20 cellular contexts compared by ENCODE assay signal in genomic region chr22:43006016-43006505, GRCh38. TPM values are rescaled to one million over a fixed set of nuclear protein-coding genes. Genes with fewer than 3 reads are reported as not detected.
DNase-seq lines count a peak whose midpoint lies in the region; ATAC-seq and TF ChIP-seq lines count a peak whose summit lies in the region.
"Had no signal": no experiment of that assay in that cellular context is flagged by ENCODE, and none has a peak within 500 bp of the region (broad histone marks: within the 10 kb centered on the region; RNA-seq: fewer than 3 reads in every experiment).

No MANE protein-coding gene starts in this region.

- H3K79me2 ChIP-seq in hepatocyte, result peaks cover 92% of the 10 kb centered on the region

- peaks cover 16 to 73% of the 10 kb centered on the region in 2 experiments for H3K79me1 ChIP-seq in IMR-90 (ENCODE audit: low read depth in 1 of 2, low read length in 2 of 2)

- 100% methylated on average over 1 of the region's 5 CpGs; no CpG with 5 or more reads in 1 of the 2 experiments for WGBS in IMR-90 (ENCODE audit: extremely low coverage in 2 of 2, insufficient read length in 1 of 2), 2 experiments
- 100% methylated on average over 5 of the region's 5 CpGs for WGBS in hepatocyte (ENCODE audit: low lambda C conversion rate, missing lambda C conversion rate)
- 97 to 100% methylated on average over 3 to 5 of the region's 5 CpGs for WGBS in transverse colon (ENCODE audit: low coverage in 1 of 2), 2 donors
- WGBS in ovary, 3 donors, result 96 to 98% (median 97%) methylated on average over 5 of the region's 5 CpGs

- H3K4me3 ChIP-seq in IMR-90 (ENCODE audit: insufficient read depth, low read depth, low read length) (no peak overlapping the region), hepatocyte (no peak overlapping the region), transverse colon (no peak overlapping the region), ovary (no peak overlapping the region)
- H3K4me3 ChIP-seq: GM12878, MG63 had no signal

- no peak overlapping the region for H3K18ac ChIP-seq in IMR-90 (ENCODE audit: low read depth, low read length)

- no peak overlapping the region for H3K27ac ChIP-seq in IMR-90 (ENCODE audit: insufficient read depth, low read length)
- peak overlapping the region; percentile 89 for H3K27ac ChIP-seq in hepatocyte
- peak overlapping the region in 3 of 4 donors; percentile 84 to 93 (median 86) for H3K27ac ChIP-seq in transverse colon
- H3K27ac ChIP-seq in ovary, result no peak overlapping the region
- H3K27ac ChIP-seq: KMS-11 had no signal

- peaks cover 41% of the 10 kb centered on the region for H3K4me1 ChIP-seq in IMR-90 (ENCODE audit: control insufficient read depth, insufficient read depth, low read length)
- peaks cover 88% of the 10 kb centered on the region for H3K4me1 ChIP-seq in hepatocyte (ENCODE audit: insufficient read depth)
- H3K4me1 ChIP-seq in transverse colon, result peaks cover 62 to 98% (median 83%) of the 10 kb centered on the region in 4 donors
- peaks cover 21% of the 10 kb centered on the region for H3K4me1 ChIP-seq in ovary (ENCODE audit: insufficient read depth)

- no peaks in the 10 kb centered on the region for H3K9me3 ChIP-seq in IMR-90 (ENCODE audit: control insufficient read depth, insufficient read depth, low read length)
- H3K9me3 ChIP-seq in hepatocyte (ENCODE audit: low read depth), result no peaks in the 10 kb centered on the region
- H3K9me3 ChIP-seq in transverse colon, result no peaks in the 10 kb centered on the region
- no peaks in the 10 kb centered on the region for H3K9me3 ChIP-seq in ovary
- H3K9me3 ChIP-seq: MG63 had no signal

- TF ChIP-seq POLR2A in IMR-90 (IDR thresholded peaks at IDR 0.05; ENCODE audit: low read depth, low read length) (no peak), transverse colon (IDR thresholded peaks at IDR 0.05) (no peak), ovary (IDR thresholded peaks at IDR 0.05) (no peak)

- H4K91ac ChIP-seq in IMR-90 (ENCODE audit: insufficient read depth, low read depth, low read length), result no peak overlapping the region

- no peak overlapping the region for H3K4ac ChIP-seq in IMR-90 (ENCODE audit: low read depth, low read length)

- no peak overlapping the region for H3K14ac ChIP-seq in IMR-90 (replicated peaks; ENCODE audit: low read depth, low read length)

- peak overlapping the region; percentile 8; the same call in 1 of the 2 replicates for H2AK5ac ChIP-seq in IMR-90 (ENCODE audit: low read depth, low read length)

- dilution Hi-C loops in IMR-90 (cut with HindIII; ENCODE audit: low sequenced_read_pairs, unreplicated experiment), result no loop called here

- TF ChIP-seq RAD21 in IMR-90 (IDR thresholded peaks at IDR 0.05; ENCODE audit: low read length), result no peak

- H3K36me3 Mint-ChIP-seq in activated T-cell treated with anti-CD3 and anti-CD28 coated beads, Interleukin-2, amount 50 U/mL, for 24 hours (ENCODE audit: low read depth), result peaks cover 2% of the 10 kb centered on the region
- H3K36me3 Mint-ChIP-seq in immature natural killer cell, result no peaks in the 10 kb centered on the region
- H3K36me3 Mint-ChIP-seq in effector memory CD8-positive, alpha-beta T cell (ENCODE audit: insufficient read depth), result peaks cover 9% of the 10 kb centered on the region

- H2BK15ac ChIP-seq in IMR-90 (ENCODE audit: low read depth, low read length), result no peak overlapping the region

- H2AFZ ChIP-seq in IMR-90 (replicated peaks; ENCODE audit: low read length, poor library complexity) (no peak overlapping the region), hepatocyte (no peak overlapping the region)

- CTCF ChIA-PET in IMR-90 (lab: Yijun Ruan, JAX), result no interaction called here

- no peak for DNase-seq in activated T-cell treated with anti-CD3 and anti-CD28 coated beads, Interleukin-2, amount 50 U/mL, for 24 hours
- no peak for DNase-seq in activated T-cell treated with anti-CD3 and anti-CD28 coated beads, Interleukin-2, amount 50 U/mL, for 48 hours
- DNase-seq in IMR-90, result no peak
- no peak for DNase-seq in hepatocyte (ENCODE audit: low spot score)
- DNase-seq in transverse colon, result no peak
- no peak for DNase-seq in immature natural killer cell
- DNase-seq in effector memory CD8-positive, alpha-beta T cell, result no peak
- no peak for DNase-seq in ovary
- DNase-seq: 8988T, DMS79, MG63, NCI-H1417, NCI-H1930, NCI-H2171, NCI-H510A, SHP77 treated with DMSO at 0.1 percent for 48 hours had no signal

- no peak for TF ChIP-seq CTCF in IMR-90 (conservative IDR thresholded peaks at IDR 0.05; ENCODE audit: low read depth, low read length)
- no peak for TF ChIP-seq CTCF in hepatocyte (IDR thresholded peaks at IDR 0.05; ENCODE audit: poor library complexity)
- no peak for TF ChIP-seq CTCF in transverse colon (IDR thresholded peaks at IDR 0.05)
- no peak for TF ChIP-seq CTCF in ovary (IDR thresholded peaks at IDR 0.05)

- H3K36me3 ChIP-seq in IMR-90 (ENCODE audit: control insufficient read depth, insufficient read depth, low read length), result no peaks in the 10 kb centered on the region
- no peaks in the 10 kb centered on the region for H3K36me3 ChIP-seq in hepatocyte (replicated peaks; ENCODE audit: insufficient read depth, low read depth)
- no peaks in the 10 kb centered on the region for H3K36me3 ChIP-seq in transverse colon
- H3K36me3 ChIP-seq in ovary, result no peaks in the 10 kb centered on the region

- no peak overlapping the region for H3K56ac ChIP-seq in IMR-90 (ENCODE audit: extremely low read depth, insufficient read depth, low read length)

- H3K23ac ChIP-seq in IMR-90 (ENCODE audit: low read depth, low read length), result 0 out of 2 replicates have a peak overlapping the region, but pooled peaks have one; percentile 13

- in situ Hi-C loops in IMR-90 (cut with MboI; ENCODE audit: low sequenced_read_pairs), result no loop called here
- in situ Hi-C loops in transverse colon (cut with MboI; ENCODE audit: low pct_ligation_motif_present in 1 of 4, low pct_unique_long_range_greater_than_20kb in 1 of 4, low sequenced_read_pairs in 3 of 4), result no loop called here

- no peaks in the 10 kb centered on the region for H3K27me3 Mint-ChIP-seq in activated T-cell treated with anti-CD3 and anti-CD28 coated beads, Interleukin-2, amount 50 U/mL, for 24 hours
- peaks cover 0 to 3% (median 2%) of the 10 kb centered on the region in 3 donors for H3K27me3 Mint-ChIP-seq in immature natural killer cell (ENCODE audit: low read depth in 3 of 3)
- H3K27me3 Mint-ChIP-seq in effector memory CD8-positive, alpha-beta T cell, result no peaks in the 10 kb centered on the region

- no peak overlapping the region for H2BK120ac ChIP-seq in IMR-90 (ENCODE audit: low read depth, low read length)

- H3K9me3 Mint-ChIP-seq in activated T-cell treated with anti-CD3 and anti-CD28 coated beads, Interleukin-2, amount 50 U/mL, for 24 hours, result no peaks in the 10 kb centered on the region
- H3K9me3 Mint-ChIP-seq in immature natural killer cell, result no peaks in the 10 kb centered on the region
- H3K9me3 Mint-ChIP-seq in effector memory CD8-positive, alpha-beta T cell, result no peaks in the 10 kb centered on the region
- H3K9me3 Mint-ChIP-seq: CD14-positive monocyte had no signal

- H3K27ac Mint-ChIP-seq in activated T-cell treated with anti-CD3 and anti-CD28 coated beads, Interleukin-2, amount 50 U/mL, for 24 hours, result peak overlapping the region; percentile 55
- H3K27ac Mint-ChIP-seq in immature natural killer cell, result no peak overlapping the region
- no peak overlapping the region for H3K27ac Mint-ChIP-seq in effector memory CD8-positive, alpha-beta T cell

- H3K4me2 ChIP-seq in IMR-90 (ENCODE audit: low read depth, low read length) (no peak overlapping the region), hepatocyte (no peak overlapping the region)
- H3K4me2 ChIP-seq: KMS-11 had no signal

- H2AK9ac ChIP-seq in IMR-90 (replicated peaks; ENCODE audit: low read depth, low read length, poor library complexity), result no peak overlapping the region

- no peak overlapping the region for H3K9ac ChIP-seq in IMR-90 (ENCODE audit: low read depth, low read length)
- H3K9ac ChIP-seq: KMS-11 had no signal

- no peak overlapping the region for H2BK5ac ChIP-seq in IMR-90 (ENCODE audit: low read depth, low read length, poor library complexity, severe bottlenecking)

- H4K20me1 ChIP-seq in IMR-90 (ENCODE audit: insufficient read depth, low read length) (peaks cover 38% of the 10 kb centered on the region), hepatocyte (ENCODE audit: insufficient read depth, poor library complexity, severe bottlenecking) (peaks cover 6% of the 10 kb centered on the region)

- H3K9me1 ChIP-seq in IMR-90 (ENCODE audit: insufficient read depth, low read length), result peaks cover 37% of the 10 kb centered on the region

- H3K4me3 Mint-ChIP-seq in activated T-cell treated with anti-CD3 and anti-CD28 coated beads, Interleukin-2, amount 50 U/mL, for 24 hours, result no peak overlapping the region
- no peak overlapping the region for H3K4me3 Mint-ChIP-seq in immature natural killer cell
- no peak overlapping the region for H3K4me3 Mint-ChIP-seq in effector memory CD8-positive, alpha-beta T cell
- H3K4me3 Mint-ChIP-seq: CD14-positive monocyte had no signal

- TF ChIP-seq EP300 in transverse colon (IDR thresholded peaks at IDR 0.05; ENCODE audit: low read depth) (no peak), ovary (IDR thresholded peaks at IDR 0.05) (no peak)

- no peak overlapping the region for H2BK20ac ChIP-seq in IMR-90 (ENCODE audit: low read depth, low read length)

- intact Hi-C loops in IMR-90 (cut with micrococcal nuclease), result no loop called here
- intact Hi-C loops in transverse colon (cut with DNase I; ENCODE audit: low total_unique reads), result no loop called here
- intact Hi-C loops in ovary (cut with DNase I), result no loop called here

- no peak overlapping the region for H4K5ac ChIP-seq in IMR-90 (ENCODE audit: low read depth, low read length)

- no TSS peak for BruUV-seq in IMR-90 (replicated peaks; lab: Mats Ljungman, UMichigan)

- POLR2A ChIA-PET in IMR-90 (lab: Charles Lee; ENCODE audit: unreplicated experiment), result no interaction called here

- peaks cover 76% of the 10 kb centered on the region for H3K4me1 Mint-ChIP-seq in activated T-cell treated with anti-CD3 and anti-CD28 coated beads, Interleukin-2, amount 50 U/mL, for 24 hours (ENCODE audit: low read depth)
- peaks cover 51 to 54% of the 10 kb centered on the region in 2 donors for H3K4me1 Mint-ChIP-seq in immature natural killer cell
- H3K4me1 Mint-ChIP-seq in effector memory CD8-positive, alpha-beta T cell (ENCODE audit: low read depth in 2 of 2), result peaks cover 51 to 58% of the 10 kb centered on the region in 2 donors

- no peaks in the 10 kb centered on the region for H3K9me2 ChIP-seq in hepatocyte (replicated peaks; ENCODE audit: insufficient read depth)

- no peak overlapping the region for H4K8ac ChIP-seq in IMR-90 (ENCODE audit: low read depth in 2 of 2, low read length in 2 of 2)

- H3K27me3 ChIP-seq in IMR-90 (ENCODE audit: control insufficient read depth, insufficient read depth, low read length), result no peaks in the 10 kb centered on the region
- H3K27me3 ChIP-seq in hepatocyte, result no peaks in the 10 kb centered on the region
- H3K27me3 ChIP-seq in transverse colon, result no peaks in the 10 kb centered on the region
- no peaks in the 10 kb centered on the region for H3K27me3 ChIP-seq in ovary
- H3K27me3 ChIP-seq: MG63 had no signal

- ATAC-seq in IMR-90 (ENCODE audit: low read depth), result no peak
- ATAC-seq in effector memory CD8-positive, alpha-beta T cell (replicated peaks), result no peak
- ATAC-seq: GM12878, HCT116 had no signal

RNA-seq across cellular contexts. Expression of gene PACSIN2, which starts 8.9 kb away (rescaled TPM):
- total RNA-seq in IMR-90 (2012; rRNA removed), result 98.0 and 118 TPM in 2 replicates
- 85.0 and 92.2 TPM in 2 replicates for polyA plus RNA-seq in IMR-90 (2012; rRNA removed)
- 72.9 and 85.4 TPM in 2 replicates for polyA plus RNA-seq in IMR-90 (2012; cell fraction: cytosol; rRNA removed)
- 56.7 and 72.6 TPM in 2 replicates for polyA plus RNA-seq in IMR-90 (2012; cell fraction: nucleus; rRNA removed; ENCODE audit: low replicate concordance)
- 77.7 and 87.4 TPM in 2 replicates for total RNA-seq in hepatocyte
- 85.5 and 86.3 TPM in 2 replicates for polyA plus RNA-seq in hepatocyte
- 100 to 1,000 TPM in 3 of 4 donors, 10 to 100 TPM in 1; 53.9 to 250 (median 198) TPM for total RNA-seq in transverse colon
- 10 to 100 TPM; 18.4 to 31.6 (median 23.0) TPM for polyA plus RNA-seq in immature natural killer cell
- 10 to 100 TPM; 25.5 to 60.0 (median 48.0) TPM for total RNA-seq in ovary
- polyA plus RNA-seq in ovary, result 10 to 100 TPM; 30.9 to 48.4 TPM

Comparison
In these comparisons a context has a peak if more than half of its experiments do, and no peak if none do; other contexts are left out.
1. H3K27ac ChIP-seq: peak in hepatocyte (single experiment) and transverse colon (3 of 4); none in IMR-90 (single experiment) and ovary (0 of 2).